23 cellular contexts compared by ENCODE assay signal in genomic region chr7:117126631-117127030, GRCh38.
DNase-seq lines count a peak whose midpoint lies in the region; ATAC-seq, FAIRE-seq and TF ChIP-seq lines count a peak whose summit lies in the region.
"Had no signal": no experiment of that assay in that cellular context is flagged by ENCODE, and none has a peak within 500 bp of the region (broad histone marks: within the 10 kb centered on the region; RNA-seq: fewer than 3 reads in every experiment).

No MANE protein-coding gene starts in this region.

- no peak overlapping the region for H3K4me3 Mint-ChIP-seq in activated T-cell treated with anti-CD3 and anti-CD28 coated beads, Interleukin-2, amount 50 U/mL, for 72 hours
- H3K4me3 Mint-ChIP-seq in endodermal cell: no peak overlapping the region
- H3K4me3 Mint-ChIP-seq: activated CD4-positive, alpha-beta T cell treated with anti-CD3 and anti-CD28 coated beads, Interleukin-2, amount 10 ng/mL, durations not matched to agents 24 days and 14 days; CD8-positive, alpha-beta T cell; type B pancreatic cell had no signal

- no peak for ATAC-seq in activated T-cell treated with anti-CD3 and anti-CD28 coated beads, Interleukin-2, amount 50 U/mL, for 72 hours (replicated peaks in 1 of 2)
- ATAC-seq in GM18502 (IDR thresholded peaks at IDR 0.05; ENCODE audit: poor library complexity, unreplicated experiment): no peak
- ATAC-seq: CD8-positive, alpha-beta T cell; heart left ventricle had no signal

- H3K27ac ChIP-seq in SJSA1 (0 out of 2 replicates have a peak overlapping the region, but pooled peaks have one; percentile 6), endodermal cell (ENCODE audit: low read depth, low read length) (no peak overlapping the region)
- H3K27ac ChIP-seq: SJCRH30, skin epidermis had no signal

- no peaks in the 10 kb centered on the region for H3K36me3 Mint-ChIP-seq in activated T-cell treated with anti-CD3 and anti-CD28 coated beads, Interleukin-2, amount 50 U/mL, for 72 hours (ENCODE audit: insufficient read depth in 2 of 2)
- H3K36me3 Mint-ChIP-seq in endodermal cell (ENCODE audit: low read depth): no peaks in the 10 kb centered on the region

- H3K27me3 ChIP-seq in SJSA1 (replicated peaks) (no peaks in the 10 kb centered on the region), endodermal cell (ENCODE audit: control insufficient read depth, insufficient read depth, low read length, poor library complexity, severe bottlenecking) (no peaks in the 10 kb centered on the region)
- H3K27me3 ChIP-seq: heart left ventricle, SJCRH30 had no signal

- H3K4me1 Mint-ChIP-seq in activated T-cell treated with anti-CD3 and anti-CD28 coated beads, Interleukin-2, amount 50 U/mL, for 72 hours (ENCODE audit: low read depth): peaks cover 7% of the 10 kb centered on the region
- peaks cover 32% of the 10 kb centered on the region for H3K4me1 Mint-ChIP-seq in endodermal cell

- in situ Hi-C loops in GM13977 (cut with MboI; ENCODE audit: low pct_unique_long_range_greater_than_20kb, low sequenced_read_pairs, unreplicated experiment): loop anchor here (10.0 kb wide), 1 partner anchor 192 kb away; no protein-coding TSS in a partner anchor

- no peaks in the 10 kb centered on the region for H3K9me3 Mint-ChIP-seq in activated T-cell treated with anti-CD3 and anti-CD28 coated beads, Interleukin-2, amount 50 U/mL, for 72 hours
- no peaks in the 10 kb centered on the region for H3K9me3 Mint-ChIP-seq in endodermal cell
- H3K9me3 Mint-ChIP-seq: activated CD4-positive, alpha-beta T cell treated with anti-CD3 and anti-CD28 coated beads, Interleukin-2, amount 10 ng/mL, durations not matched to agents 24 days and 14 days; CD8-positive, alpha-beta T cell; type B pancreatic cell had no signal

- no peak for TF ChIP-seq CTCF in endodermal cell (conservative IDR thresholded peaks at IDR 0.05)
- TF ChIP-seq CTCF in GM13977 (IDR thresholded peaks at IDR 0.05; ENCODE audit: extremely low read depth, insufficient read depth, missing control alignments): no peak

- TF ChIP-seq POLR2A in GM12891 (IDR thresholded peaks at IDR 0.05; ENCODE audit: low read depth, low read length): no peak

- H3K36me3 ChIP-seq in SJSA1: no peaks in the 10 kb centered on the region
- no peaks in the 10 kb centered on the region for H3K36me3 ChIP-seq in endodermal cell (ENCODE audit: control insufficient read depth, insufficient read depth, low read length)

- H3K9me3 ChIP-seq in SJSA1 (replicated peaks) (no peaks in the 10 kb centered on the region), endodermal cell (ENCODE audit: control insufficient read depth, low read length) (no peaks in the 10 kb centered on the region)
- H3K9me3 ChIP-seq: heart left ventricle, SJCRH30 had no signal

- FAIRE-seq in GM12891 (lab: Jason Lieb, UNC): no peak
- FAIRE-seq: A204.1, H1 had no signal

- peak overlapping the region; percentile 20 for H3K27ac Mint-ChIP-seq in activated T-cell treated with anti-CD3 and anti-CD28 coated beads, Interleukin-2, amount 50 U/mL, for 72 hours
- H3K27ac Mint-ChIP-seq in endodermal cell: peak overlapping the region; percentile 1
- H3K27ac Mint-ChIP-seq: activated CD4-positive, alpha-beta T cell treated with anti-CD3 and anti-CD28 coated beads, Interleukin-2, amount 10 ng/mL, durations not matched to agents 24 days and 14 days; CD8-positive, alpha-beta T cell; type B pancreatic cell had no signal

- no peaks in the 10 kb centered on the region for H3K27me3 Mint-ChIP-seq in activated T-cell treated with anti-CD3 and anti-CD28 coated beads, Interleukin-2, amount 50 U/mL, for 72 hours (ENCODE audit: low read depth)
- no peaks in the 10 kb centered on the region for H3K27me3 Mint-ChIP-seq in endodermal cell (ENCODE audit: insufficient read depth)
- H3K27me3 Mint-ChIP-seq: type B pancreatic cell had no signal

- peaks cover 44% of the 10 kb centered on the region for H3K4me1 ChIP-seq in SJSA1 (replicated peaks)
- H3K4me1 ChIP-seq in endodermal cell (ENCODE audit: control insufficient read depth, insufficient read depth, low read length): no peaks in the 10 kb centered on the region

- DNase-seq in activated T-cell treated with anti-CD3 and anti-CD28 coated beads, Interleukin-2, amount 50 U/mL, for 72 hours: no peak
- DNase-seq in activated T-cell treated with anti-CD3 and anti-CD28 coated beads for 4 hours (no peak), SJSA1 (ENCODE audit: low read depth in 1 of 2, low spot score in 2 of 2) (peak in 1 of 2 experiments; percentile 23), endodermal cell (no peak), GM13977 (ENCODE audit: low spot score) (no peak), DMS53 (lab: John Stamatoyannopoulos, UW) (no peak), GM12891 (ENCODE audit: insufficient read length, low spot score) (no peak)
- DNase-seq: activated CD4-positive, alpha-beta T cell treated with anti-CD3 and anti-CD28 coated beads, Interleukin-2, amount 10 ng/mL, durations not matched to agents 24 days and 14 days; activated naive CD4-positive, alpha-beta T cell treated with anti-CD3 and anti-CD28 coated beads, Interleukin-2, amount 50 U/mL, for 16 hours; anterior cingulate cortex; CD8-positive, alpha-beta T cell; cerebellar nuclear complex; heart left ventricle; NCI-H1092; NCI-H2081; occipital lobe; SJCRH30; stimulated activated CD4-positive, alpha-beta T cell treated with anti-CD3 and anti-CD28 coated beads, Interleukin-1b, Interleukin-23, amount 100 ng/mL, for 48 hours had no signal

- no peak overlapping the region for H3K9ac ChIP-seq in endodermal cell (ENCODE audit: extremely low read depth, low read length, poor library complexity, severe bottlenecking)

- H3K4me3 ChIP-seq in SJSA1 (no peak overlapping the region), endodermal cell (ENCODE audit: low read length) (no peak overlapping the region)
- H3K4me3 ChIP-seq: heart left ventricle, SJCRH30, skin epidermis had no signal

- WGBS in endodermal cell (ENCODE audit: insufficient coverage in 1 of 2, insufficient read length in 1 of 2), 2 experiments: 56 to 67% methylated on average over 1 of the region's 1 CpG

TF ChIP-seq in GM12891, 5 proteins besides CTCF, POLR2A, EP300 and RAD21:
- TF ChIP-seq TAF1 (IDR thresholded peaks at IDR 0.05; ENCODE audit: low read depth, low read length) (no peak), PAX5 (IDR thresholded peaks at IDR 0.05; ENCODE audit: insufficient read depth, low read length, severe bottlenecking) (no peak)
